9 cellular contexts compared by ENCODE assay signal in genomic region chr11:94602430-94603372, GRCh38. TPM values are rescaled to one million over a fixed set of nuclear protein-coding genes. Genes with fewer than 3 reads are reported as not detected.
DNase-seq lines count a peak whose midpoint lies in the region; ATAC-seq and TF ChIP-seq lines count a peak whose summit lies in the region.
"Had no signal": no experiment of that assay in that cellular context is flagged by ENCODE, and none has a peak within 500 bp of the region (broad histone marks: within the 10 kb centered on the region; RNA-seq: fewer than 3 reads in every experiment).

No MANE protein-coding gene starts in this region.

- 27% methylated on average over 8 of the region's 8 CpGs for WGBS in smooth muscle cell (ENCODE audit: low lambda C conversion rate)

- no peaks in the 10 kb centered on the region for H3K27me3 Mint-ChIP-seq in activated T-cell treated with anti-CD3 and anti-CD28 coated beads, Interleukin-2, amount 50 U/mL, for 72 hours (ENCODE audit: low read depth)

- peak overlapping the region; percentile 62 for H3K4me2 ChIP-seq in smooth muscle cell

- intact Hi-C loops in left ventricle myocardium superior (cut with micrococcal nuclease), result no loop called here

- no peaks in the 10 kb centered on the region for H3K79me2 ChIP-seq in smooth muscle cell (ENCODE audit: low read depth)

- ATAC-seq in HG02678 (IDR thresholded peaks at IDR 0.05; ENCODE audit: unreplicated experiment) (peak; percentile 85), left ventricle myocardium superior (peak; percentile 76)
- ATAC-seq in activated T-cell treated with anti-CD3 and anti-CD28 coated beads, Interleukin-2, amount 50 U/mL, for 72 hours (replicated peaks in 1 of 2), result peak; percentile 75 to 77
- ATAC-seq: foreskin keratinocyte had no signal

- peaks cover 8% of the 10 kb centered on the region for H3K4me1 ChIP-seq in smooth muscle cell (ENCODE audit: low read depth)
- H3K4me1 ChIP-seq: foreskin keratinocyte had no signal

- H3K9ac ChIP-seq in smooth muscle cell (ENCODE audit: low read depth), result peak overlapping the region; percentile 56

- no peaks in the 10 kb centered on the region for H3K9me3 Mint-ChIP-seq in activated T-cell treated with anti-CD3 and anti-CD28 coated beads, Interleukin-2, amount 50 U/mL, for 72 hours

- H3K27me3 ChIP-seq in smooth muscle cell (ENCODE audit: low read depth), result no peaks in the 10 kb centered on the region
- H3K27me3 ChIP-seq: foreskin keratinocyte had no signal

- H3K36me3 ChIP-seq in smooth muscle cell (ENCODE audit: low read depth), result no peaks in the 10 kb centered on the region

- H4K20me1 ChIP-seq in smooth muscle cell (ENCODE audit: low read depth), result no peaks in the 10 kb centered on the region

- no peak overlapping the region for H3K27ac Mint-ChIP-seq in activated T-cell treated with anti-CD3 and anti-CD28 coated beads, Interleukin-2, amount 50 U/mL, for 72 hours

- H3K36me3 Mint-ChIP-seq in activated T-cell treated with anti-CD3 and anti-CD28 coated beads, Interleukin-2, amount 50 U/mL, for 72 hours (ENCODE audit: insufficient read depth in 2 of 2), result no peaks in the 10 kb centered on the region

- H3K27ac ChIP-seq in smooth muscle cell (ENCODE audit: low read depth), result peak overlapping the region; percentile 85
- H3K27ac ChIP-seq: foreskin keratinocyte had no signal

- peak overlapping the region; percentile 22 for H3K4me3 ChIP-seq in smooth muscle cell

- peaks cover 10% of the 10 kb centered on the region for H3F3A ChIP-seq in smooth muscle cell (ENCODE audit: low read depth)

- no peak for TF ChIP-seq CTCF in smooth muscle cell (IDR thresholded peaks at IDR 0.05; ENCODE audit: borderline replicate concordance, insufficient read depth, poor library complexity, severe bottlenecking)

- peak overlapping the region; percentile 13 for H2AFZ ChIP-seq in smooth muscle cell (ENCODE audit: low read depth)

- no peaks in the 10 kb centered on the region for H3K4me1 Mint-ChIP-seq in activated T-cell treated with anti-CD3 and anti-CD28 coated beads, Interleukin-2, amount 50 U/mL, for 72 hours (ENCODE audit: low read depth)

- H3K9me3 ChIP-seq in smooth muscle cell (replicated peaks; ENCODE audit: low read depth), result no peaks in the 10 kb centered on the region

- DNase-seq in activated gamma-delta T cell treated with Interleukin-2 at 50 U/mL for 16 hours (peak; percentile 23), activated gamma-delta T cell (lab: John Stamatoyannopoulos, UW) (no peak), NAMALWA (ENCODE audit: low spot score) (peak; percentile 80), left ventricle myocardium superior (peak; percentile 58), smooth muscle cell (lab: John Stamatoyannopoulos, UW; ENCODE audit: unreplicated experiment) (no peak), cortex of kidney (lab: John Stamatoyannopoulos, UW) (no peak)
- DNase-seq in activated T-cell treated with anti-CD3 and anti-CD28 coated beads, Interleukin-2, amount 50 U/mL, for 72 hours, result peak; percentile 36 to 39

- H3K4me3 Mint-ChIP-seq in activated T-cell treated with anti-CD3 and anti-CD28 coated beads, Interleukin-2, amount 50 U/mL, for 72 hours, result no peak overlapping the region

RNA-seq across cellular contexts. Expression of gene PIWIL4, which starts 35.5 kb away (rescaled TPM):
- total RNA-seq in activated T-cell treated with anti-CD3 and anti-CD28 coated beads, Interleukin-2, amount 50 U/mL, for 72 hours, result 1 to 10 TPM; 1.1 to 1.6 TPM
- total RNA-seq in left ventricle myocardium superior (0.92 TPM), smooth muscle cell (2.9 and 3.1 TPM in 2 replicates)
- 0.88 and 2.9 TPM in 2 replicates for polyA plus RNA-seq in smooth muscle cell

RNA-seq across cellular contexts. Expression of gene FUT4, which starts 59.0 kb away (rescaled TPM):
- 1 to 10 TPM; 5.4 to 5.5 TPM for total RNA-seq in activated T-cell treated with anti-CD3 and anti-CD28 coated beads, Interleukin-2, amount 50 U/mL, for 72 hours
- total RNA-seq in left ventricle myocardium superior (1.4 TPM), smooth muscle cell (5.7 and 7.2 TPM in 2 replicates)
- 4.4 and 5.1 TPM in 2 replicates for polyA plus RNA-seq in smooth muscle cell

Comparison
In these comparisons a context has a peak if more than half of its experiments do, and no peak if none do; other contexts are left out.
1. DNase-seq: peak in activated gamma-delta T cell treated with Interleukin-2 at 50 U/mL for 16 hours (single experiment), NAMALWA (single experiment), activated T-cell treated with anti-CD3 and anti-CD28 coated beads, Interleukin-2, amount 50 U/mL, for 72 hours (2 of 2) and left ventricle myocardium superior (single experiment); none in activated gamma-delta T cell (single experiment), smooth muscle cell (single experiment) and cortex of kidney (single experiment).
2. Peak in every context shown above with its lines, with median percentiles within 50 percentile points of each other: ATAC-seq.